In genomic region chr14:24904533-24904932, GRCh38 we compare ENCODE assay signal across 27 cellular contexts.
"Had no signal": no experiment of that assay in that cellular context is flagged by ENCODE, and none has a peak within 500 bp of the region (broad histone marks: within the 10 kb centered on the region; RNA-seq: fewer than 3 reads in every experiment).

No MANE protein-coding gene starts in this region.

- H3K4me1 ChIP-seq: colonic mucosa, foreskin keratinocyte, gastrocnemius medialis had no signal

- FAIRE-seq: colon, endometrium, frontal cortex had no signal

- DNase-seq: colonic mucosa; cortex of kidney; dermis blood vessel endothelial cell; dorsolateral prefrontal cortex; effector CD4-positive, alpha-beta T cell; effector CD8-positive, alpha-beta T cell; effector memory CD4-positive, alpha-beta T cell; effector memory CD8-positive, alpha-beta T cell; endodermal cell; erythroblast; esophagus squamous epithelium; foreskin fibroblast; foreskin keratinocyte; foreskin melanocyte; gastrocnemius medialis; glutamatergic neuron; head of caudate nucleus; heart left ventricle; heart right ventricle had no signal

- H3K4me3 ChIP-seq: colonic mucosa, coronary artery, dorsolateral prefrontal cortex, esophagus muscularis mucosa, esophagus squamous epithelium, gastrocnemius medialis, gastroesophageal sphincter, heart left ventricle, heart right ventricle had no signal

- H3K27me3 ChIP-seq: colonic mucosa, dorsolateral prefrontal cortex, esophagus muscularis mucosa, esophagus squamous epithelium, foreskin keratinocyte, gastrocnemius medialis, gastroesophageal sphincter, heart left ventricle, heart right ventricle had no signal

- H3K9me3 ChIP-seq: colonic mucosa, esophagus muscularis mucosa, esophagus squamous epithelium, gastrocnemius medialis, gastroesophageal sphincter, heart left ventricle had no signal

- H3K36me3 ChIP-seq: colonic mucosa, esophagus muscularis mucosa, esophagus squamous epithelium, gastrocnemius medialis, gastroesophageal sphincter, heart left ventricle, heart right ventricle had no signal

- H3K27ac ChIP-seq: colonic mucosa, coronary artery, dorsolateral prefrontal cortex, epithelial cell of prostate, esophagus muscularis mucosa, esophagus squamous epithelium, foreskin keratinocyte, gastrocnemius medialis, gastroesophageal sphincter, heart left ventricle, heart right ventricle had no signal

- ATAC-seq: effector memory CD8-positive, alpha-beta T cell; esophagus mucosa; foreskin keratinocyte; gastrocnemius medialis; gastroesophageal sphincter; heart left ventricle; heart right ventricle had no signal
